In the genomic region with DNA sequence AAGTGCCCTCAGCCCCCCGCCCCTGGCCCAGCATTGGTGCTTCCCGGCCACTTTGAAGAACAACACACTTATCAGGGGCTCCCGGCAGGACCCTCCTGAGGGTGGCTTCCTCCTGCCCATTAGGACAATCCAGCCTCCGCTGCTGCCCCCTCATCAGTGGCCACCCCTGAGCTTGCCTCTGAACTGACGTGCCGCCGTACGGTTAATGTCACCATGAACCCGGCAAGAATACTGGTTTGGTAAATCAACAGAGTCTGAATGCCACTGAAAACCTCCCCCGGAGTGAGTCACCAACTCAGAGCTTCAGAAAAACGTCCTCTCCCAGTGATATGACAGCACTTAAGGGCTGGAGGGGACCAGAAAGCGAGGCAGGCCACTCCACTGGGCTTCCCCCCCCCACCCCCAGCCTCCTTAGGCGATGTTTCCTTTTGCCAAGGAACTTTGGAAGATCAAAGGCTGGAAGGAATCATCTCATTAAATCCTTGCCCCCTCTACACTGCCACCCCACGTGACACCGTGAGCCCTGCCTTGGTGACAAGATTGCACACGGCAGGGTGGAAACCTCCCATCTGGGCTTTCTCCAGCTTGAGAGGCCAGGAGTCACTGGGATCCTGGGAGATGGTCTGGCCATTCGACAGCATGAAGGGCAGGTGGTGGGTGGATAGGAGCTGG, we compare ENCODE assay signal across 10 cellular contexts.
DNase-seq lines count a peak whose midpoint lies in the region; ATAC-seq lines count a peak whose summit lies in the region.
"Had no signal": no experiment of that assay in that cellular context is flagged by ENCODE, and none has a peak within 500 bp of the region (broad histone marks: within the 10 kb centered on the region; RNA-seq: fewer than 3 reads in every experiment).

No MANE protein-coding gene starts in this region.

- WGBS in right cardiac atrium = 50% methylated on average over 17 of the region's 17 CpGs

- H3K9me3 ChIP-seq in right cardiac atrium (ENCODE audit: control insufficient read depth, low read length) = no peaks in the 10 kb centered on the region
- H3K9me3 ChIP-seq in MG63 = no peaks in the 10 kb centered on the region
- H3K9me3 ChIP-seq: colonic mucosa had no signal

- peaks cover 17% of the 10 kb centered on the region for H3K27me3 Mint-ChIP-seq in activated CD4-positive, alpha-beta T cell treated with anti-CD3 and anti-CD28 coated beads for 36 hours
- peaks cover 12% of the 10 kb centered on the region for H3K27me3 Mint-ChIP-seq in activated CD4-positive, alpha-beta T cell treated with anti-CD3 and anti-CD28 coated beads, Interleukin-2, amount 10 ng/mL, durations not matched to agents 7 days and 5 days

- H3K36me3 ChIP-seq in MG63 = no peaks in the 10 kb centered on the region
- H3K36me3 ChIP-seq: colonic mucosa had no signal

- peak overlapping the region; percentile 65 for H3K27ac ChIP-seq in right cardiac atrium (ENCODE audit: low read length)
- peak overlapping the region; percentile 80 for H3K27ac ChIP-seq in temporal lobe (ENCODE audit: low read depth, low read length)
- H3K27ac ChIP-seq: colonic mucosa had no signal

- H3K27me3 ChIP-seq in right cardiac atrium (ENCODE audit: control insufficient read depth, insufficient read depth) (no peaks in the 10 kb centered on the region), MG63 (no peaks in the 10 kb centered on the region)

- H3K4me3 Mint-ChIP-seq in activated CD4-positive, alpha-beta T cell treated with anti-CD3 and anti-CD28 coated beads for 36 hours = no peak overlapping the region
- H3K4me3 Mint-ChIP-seq in activated CD4-positive, alpha-beta T cell treated with anti-CD3 and anti-CD28 coated beads, Interleukin-2, amount 10 ng/mL, durations not matched to agents 7 days and 5 days = no peak overlapping the region

- no peaks in the 10 kb centered on the region for H3K4me1 ChIP-seq in right cardiac atrium (ENCODE audit: control insufficient read depth, insufficient read depth, low read length)
- H3K4me1 ChIP-seq: colonic mucosa had no signal

- H3K4me3 ChIP-seq in right cardiac atrium (ENCODE audit: low read length) (no peak overlapping the region), MG63 (no peak overlapping the region)
- H3K4me3 ChIP-seq: colonic mucosa had no signal

- H3K4me1 Mint-ChIP-seq in activated CD4-positive, alpha-beta T cell treated with anti-CD3 and anti-CD28 coated beads for 36 hours = peaks cover 6% of the 10 kb centered on the region
- H3K4me1 Mint-ChIP-seq in activated CD4-positive, alpha-beta T cell treated with anti-CD3 and anti-CD28 coated beads, Interleukin-2, amount 10 ng/mL, durations not matched to agents 7 days and 5 days = peaks cover 4% of the 10 kb centered on the region

- POLR2A ChIA-PET in activated CD4-positive, alpha-beta T cell treated with anti-CD3 and anti-CD28 coated beads for 36 hours (lab: Charles Lee) = no interaction called here
- POLR2A ChIA-PET in activated CD4-positive, alpha-beta T cell treated with anti-CD3 and anti-CD28 coated beads, Interleukin-2, amount 10 ng/mL, durations not matched to agents 7 days and 5 days (lab: Charles Lee) = no interaction called here

- H3K27ac Mint-ChIP-seq in activated CD4-positive, alpha-beta T cell treated with anti-CD3 and anti-CD28 coated beads for 36 hours = no peak overlapping the region
- H3K27ac Mint-ChIP-seq in activated CD4-positive, alpha-beta T cell treated with anti-CD3 and anti-CD28 coated beads, Interleukin-2, amount 10 ng/mL, durations not matched to agents 7 days and 5 days = no peak overlapping the region

- H3K9me3 Mint-ChIP-seq in activated CD4-positive, alpha-beta T cell treated with anti-CD3 and anti-CD28 coated beads for 36 hours (ENCODE audit: low read depth) = no peaks in the 10 kb centered on the region
- H3K9me3 Mint-ChIP-seq in activated CD4-positive, alpha-beta T cell treated with anti-CD3 and anti-CD28 coated beads, Interleukin-2, amount 10 ng/mL, durations not matched to agents 7 days and 5 days = no peaks in the 10 kb centered on the region

- no peaks in the 10 kb centered on the region for H3K36me3 Mint-ChIP-seq in activated CD4-positive, alpha-beta T cell treated with anti-CD3 and anti-CD28 coated beads for 36 hours (ENCODE audit: low read depth)
- no peaks in the 10 kb centered on the region for H3K36me3 Mint-ChIP-seq in activated CD4-positive, alpha-beta T cell treated with anti-CD3 and anti-CD28 coated beads, Interleukin-2, amount 10 ng/mL, durations not matched to agents 7 days and 5 days (ENCODE audit: low read depth)

- intact Hi-C loops in activated CD4-positive, alpha-beta T cell treated with anti-CD3 and anti-CD28 coated beads for 36 hours (cut with DNase I, micrococcal nuclease) = no loop called here
- intact Hi-C loops in right cardiac atrium (cut with DNase I) = no loop called here

- peak; percentile 57 for ATAC-seq in activated CD4-positive, alpha-beta T cell treated with anti-CD3 and anti-CD28 coated beads for 36 hours
- ATAC-seq in right cardiac atrium (no peak), HG02642 (IDR thresholded peaks at IDR 0.05; ENCODE audit: poor library complexity, unreplicated experiment) (no peak), GM21717 (IDR thresholded peaks at IDR 0.05; ENCODE audit: unreplicated experiment) (no peak)

- CTCF ChIA-PET in activated CD4-positive, alpha-beta T cell treated with anti-CD3 and anti-CD28 coated beads for 36 hours (lab: Charles Lee) = interaction anchor here (1.6 kb wide), 1 partner anchor 9 kb away, joined by 4 read pairs; no protein-coding TSS in a partner anchor
- CTCF ChIA-PET in activated CD4-positive, alpha-beta T cell treated with anti-CD3 and anti-CD28 coated beads, Interleukin-2, amount 10 ng/mL, durations not matched to agents 7 days and 5 days (lab: Charles Lee) = interaction anchor here (1.8 kb wide), 1 partner anchor 20 kb away, joined by 5 read pairs; no protein-coding TSS in a partner anchor

- peak; percentile 37 for DNase-seq in activated CD4-positive, alpha-beta T cell treated with anti-CD3 and anti-CD28 coated beads for 36 hours
- no peak for DNase-seq in activated CD4-positive, alpha-beta T cell treated with anti-CD3 and anti-CD28 coated beads, Interleukin-2, amount 10 ng/mL, durations not matched to agents 7 days and 5 days
- DNase-seq in RPMI7951 (ENCODE audit: low read depth) (peak; percentile 47), right cardiac atrium (peak in 2 of 3 donors; percentile 35 to 60), MG63 (no peak)
- DNase-seq: colonic mucosa, NCI-H187 had no signal

Comparison
In these comparisons a context has a peak if more than half of its experiments do, and no peak if none do; other contexts are left out.
1. DNase-seq: peak in activated CD4-positive, alpha-beta T cell treated with anti-CD3 and anti-CD28 coated beads for 36 hours (single experiment), RPMI7951 (single experiment) and right cardiac atrium (2 of 3); none in activated CD4-positive, alpha-beta T cell treated with anti-CD3 and anti-CD28 coated beads, Interleukin-2, amount 10 ng/mL, durations not matched to agents 7 days and 5 days (single experiment) and MG63 (single experiment).